ENCODE assay signal across 8 cellular contexts in the genomic region with DNA sequence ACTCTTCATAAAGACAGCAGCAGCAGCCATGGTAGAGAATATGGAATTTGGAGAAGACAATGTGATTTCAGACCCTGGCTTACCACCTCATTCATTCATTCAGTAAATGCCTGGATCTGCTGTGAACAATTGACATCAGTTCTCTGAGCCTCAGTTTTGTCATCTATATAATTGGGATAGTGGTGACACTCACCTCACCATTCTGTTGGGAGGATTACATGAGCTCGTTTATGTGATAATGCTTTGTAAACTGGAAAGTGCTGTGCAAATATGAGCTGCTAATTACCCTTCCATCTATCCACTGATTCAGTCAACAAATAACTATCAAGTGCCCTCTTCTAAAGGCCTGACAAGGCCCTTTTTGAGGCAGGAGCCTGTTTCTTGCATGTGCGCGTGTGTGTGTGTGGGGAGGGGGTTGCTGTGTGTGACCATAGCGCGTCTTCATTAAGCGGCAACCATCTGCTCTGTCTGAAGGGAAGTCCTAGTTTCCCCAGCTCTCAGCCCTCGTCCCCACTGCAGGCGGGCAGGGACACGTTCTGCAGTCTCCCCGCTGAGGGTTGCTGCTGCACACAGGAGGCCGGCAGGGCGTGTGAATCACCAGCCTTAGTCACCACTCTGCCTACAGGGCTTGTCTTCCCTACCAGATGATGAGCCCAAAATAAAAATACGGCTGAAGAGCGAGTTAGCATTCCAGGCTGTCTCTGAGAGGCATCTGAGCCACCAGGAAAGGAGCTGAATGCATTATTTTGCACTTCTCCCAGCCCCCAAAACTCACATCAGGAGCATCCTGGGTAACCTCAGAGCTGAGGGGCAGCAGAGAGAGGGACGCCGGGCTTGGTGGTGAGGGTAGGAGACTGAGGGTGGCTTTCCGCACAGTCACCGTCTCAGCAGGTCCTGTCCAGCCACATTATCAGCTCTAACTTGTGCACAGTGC. TPM values are rescaled to one million over a fixed set of nuclear protein-coding genes. Genes with fewer than 3 reads are reported as not detected.
DNase-seq lines count a peak whose midpoint lies in the region; ATAC-seq, FAIRE-seq and TF ChIP-seq lines count a peak whose summit lies in the region.

No MANE protein-coding gene starts in this region.

- H3K9me3 ChIP-seq in AG04450 (ENCODE audit: control insufficient read depth, insufficient read depth, low read length) (no peaks in the 10 kb centered on the region), osteoblast (ENCODE audit: low read depth, low read length) (no peaks in the 10 kb centered on the region)

- no peaks in the 10 kb centered on the region for H4K20me1 ChIP-seq in osteoblast (ENCODE audit: insufficient read depth, low read length)

- H2AFZ ChIP-seq in osteoblast (ENCODE audit: low read length): peak overlapping the region; percentile 88

- FAIRE-seq in HTR-8/SVneo (lab: Jason Lieb, UNC): peak; percentile 99

- TF ChIP-seq CTCF in AG04450 (IDR thresholded peaks at IDR 0.05; ENCODE audit: low read depth, low read length) (0 out of 2 replicates have a peak, but pooled peaks have one; percentile 5), osteoblast (IDR thresholded peaks at IDR 0.05; ENCODE audit: extremely low read depth, low read depth, low read length) (no peak)

- H3K4me3 ChIP-seq in AG04450 (ENCODE audit: low read depth, low read length): no peak overlapping the region
- peak overlapping the region; percentile 25 for H3K4me3 ChIP-seq in osteoblast (ENCODE audit: insufficient read depth, low read length)

- POLR2A ChIA-PET in AG04450 (lab: Yijun Ruan, JAX): interaction anchor here (0.6 to 2.8 kb wide), 7 partner anchors 11 to 764 kb away, joined by 3 to 8 read pairs (median 6); a partner anchor contains a TSS

- H3K4me1 ChIP-seq in osteoblast (ENCODE audit: insufficient read depth, low read length): peaks cover 26% of the 10 kb centered on the region

- no peak for ATAC-seq in GM21786 (IDR thresholded peaks at IDR 0.05; ENCODE audit: unreplicated experiment)

- CTCF ChIA-PET in AG04450 (lab: Charles Lee): interaction anchor here (0.5 to 3.6 kb wide), 2 partner anchors 62 to 64 kb away, joined by 3 to 29 read pairs; a partner anchor contains a TSS

- H3K27ac ChIP-seq in AG04450 (ENCODE audit: low read depth, low read length) (peak overlapping the region; percentile 68), epithelial cell of prostate (peak overlapping the region; percentile 77), osteoblast (ENCODE audit: low read depth, low read length) (peak overlapping the region; percentile 78)

- H3K4me2 ChIP-seq in osteoblast (ENCODE audit: insufficient read depth, low read length): peak overlapping the region; percentile 73

- peaks cover 2% of the 10 kb centered on the region for H3K27me3 ChIP-seq in AG04450 (ENCODE audit: control insufficient read depth, insufficient read depth, low read length)
- H3K27me3 ChIP-seq in osteoblast (ENCODE audit: insufficient read depth, low read length): no peaks in the 10 kb centered on the region

- DNase-seq in AG04450 (ENCODE audit: low read depth, low spot score) (peak; percentile 59), HTR-8/SVneo (ENCODE audit: insufficient read length, low spot score) (peak; percentile 95), RKO (ENCODE audit: low spot score) (peak; percentile 87), epithelial cell of prostate (ENCODE audit: low read depth, low spot score) (peak; percentile 80), osteoblast (ENCODE audit: insufficient read length, low spot score, missing footprints) (peak; percentile 96), inferior parietal cortex (ENCODE audit: extremely low spot score) (no peak), midbrain (lab: John Stamatoyannopoulos, UW) (no peak)

- no peaks in the 10 kb centered on the region for H3K36me3 ChIP-seq in osteoblast (ENCODE audit: insufficient read depth, low read length)

- no peaks in the 10 kb centered on the region for H3K79me2 ChIP-seq in osteoblast (ENCODE audit: insufficient read depth, low read length)

RNA-seq across cellular contexts. Expression of a gene that starts 19.9 kb away (rescaled TPM):
- polyA plus RNA-seq in AG04450 (2011; rRNA removed): 15.0 and 16.5 TPM in 2 replicates
- 14.9 and 15.4 TPM in 2 replicates for polyA minus RNA-seq in AG04450 (2011; rRNA and poly(A)+ RNA removed)
- total RNA-seq in osteoblast: 12.1 and 18.8 TPM in 2 replicates

Comparison
In these comparisons a context has a peak if more than half of its experiments do, and no peak if none do; other contexts are left out.
1. DNase-seq: peak in AG04450 (single experiment), HTR-8/SVneo (single experiment), RKO (single experiment), epithelial cell of prostate (single experiment) and osteoblast (single experiment); none in inferior parietal cortex (single experiment) and midbrain (single experiment).
2. Peak in every context shown above with its lines, with median percentiles within 50 percentile points of each other: H3K27ac ChIP-seq.